ENCODE assay signal across 16 cellular contexts in genomic region chr6:110800181-110800838, GRCh38. TPM values are rescaled to one million over a fixed set of nuclear protein-coding genes. Genes with fewer than 3 reads are reported as not detected.
DNase-seq lines count a peak whose midpoint lies in the region; ATAC-seq and TF ChIP-seq lines count a peak whose summit lies in the region.
"Had no signal": no experiment of that assay in that cellular context is flagged by ENCODE, and none has a peak within 500 bp of the region (broad histone marks: within the 10 kb centered on the region; RNA-seq: fewer than 3 reads in every experiment).

No MANE protein-coding gene starts in this region.

- H3K9me3 ChIP-seq in Panc1 (ENCODE audit: control insufficient read depth, insufficient read depth, low read depth, low read length), result no peaks in the 10 kb centered on the region
- H3K9me3 ChIP-seq: BE2C, Caco-2 had no signal

- peaks cover under 1% of the 10 kb centered on the region; the same call in 1 of the 2 replicates for H3K4me1 ChIP-seq in Panc1 (ENCODE audit: control insufficient read depth, insufficient read depth, low read length)
- H3K4me1 ChIP-seq: BE2C, Caco-2 had no signal

- peaks cover 11% of the 10 kb centered on the region for H3K36me3 Mint-ChIP-seq in memory B cell
- no peaks in the 10 kb centered on the region for H3K36me3 Mint-ChIP-seq in Calu3 (ENCODE audit: insufficient read depth, unreplicated experiment)

- H3K9me3 Mint-ChIP-seq in memory B cell, result peaks cover 1% of the 10 kb centered on the region
- no peaks in the 10 kb centered on the region for H3K9me3 Mint-ChIP-seq in Calu3 (ENCODE audit: low read depth, unreplicated experiment)

- TSS peak; percentile 10 for BruUV-seq in Panc1 (replicated peaks; lab: Mats Ljungman, UMichigan)
- no TSS peak for BruUV-seq in Calu3 (replicated peaks; lab: Mats Ljungman, UMichigan)

- CTCF ChIA-PET in Panc1 (lab: Charles Lee) (no interaction called here), Calu3 (lab: Charles Lee) (no interaction called here)

- H3K27me3 ChIP-seq in Panc1 (ENCODE audit: control insufficient read depth, insufficient read depth, low read length), result no peaks in the 10 kb centered on the region
- H3K27me3 ChIP-seq: BE2C had no signal

- TF ChIP-seq CTCF in Panc1 (IDR thresholded peaks at IDR 0.05) (no peak), Calu3 (IDR thresholded peaks at IDR 0.05; ENCODE audit: unreplicated experiment) (no peak)

- POLR2A ChIA-PET in Panc1 (lab: Charles Lee), result interaction anchor here (0.8 kb wide), 1 partner anchor 71 kb away, joined by 6 read pairs; no protein-coding TSS in a partner anchor

- DNase-seq in Ammon's horn (ENCODE audit: low spot score), result peak; percentile 25
- DNase-seq in G401 (ENCODE audit: low spot score), result peak; percentile 80
- DNase-seq in Panc1 (ENCODE audit: low read depth, low spot score), result no peak
- no peak for DNase-seq in memory B cell (ENCODE audit: low spot score in 2 of 2)
- no peak for DNase-seq in Calu3
- no peak for DNase-seq in KG1 (lab: John Stamatoyannopoulos, UW)
- DNase-seq in DMS53 treated with DMSO at 0.1 percent for 48 hours (lab: John Stamatoyannopoulos, UW; ENCODE audit: unreplicated experiment), result no peak
- DNase-seq: ACHN; BE2C; Caco-2; CD8-positive, alpha-beta T cell; DMS79; KBM-7 had no signal

- no peak overlapping the region for H3K27ac ChIP-seq in Panc1 (ENCODE audit: low read length)
- H3K27ac ChIP-seq: C4-2B, HL-60 had no signal

- H3K4me1 Mint-ChIP-seq in memory B cell, result peaks cover 28% of the 10 kb centered on the region
- H3K4me1 Mint-ChIP-seq in Calu3 (ENCODE audit: low read depth, unreplicated experiment), result no peaks in the 10 kb centered on the region

- in situ Hi-C loops in G401 (cut with HindIII; ENCODE audit: low sequenced_read_pairs), result no loop called here
- in situ Hi-C loops in Panc1 (cut with HindIII; ENCODE audit: low pct_unique_long_range_greater_than_20kb, low sequenced_read_pairs), result no loop called here

- H3K36me3 ChIP-seq in Panc1 (ENCODE audit: control insufficient read depth, insufficient read depth, low read length), result no peaks in the 10 kb centered on the region
- H3K36me3 ChIP-seq: BE2C had no signal

- H3K27ac Mint-ChIP-seq in memory B cell (peak overlapping the region; percentile 78), Calu3 (ENCODE audit: unreplicated experiment) (no peak overlapping the region)
- H3K27ac Mint-ChIP-seq: CD8-positive, alpha-beta T cell had no signal

- ATAC-seq in Panc1 (no peak), memory B cell (ENCODE audit: low read depth) (no peak)
- ATAC-seq: CD8-positive, alpha-beta T cell; HCT116 had no signal

- intact Hi-C loops in Panc1 (cut with micrococcal nuclease; ENCODE audit: unreplicated experiment) (no loop called here), Calu3 (cut with micrococcal nuclease; ENCODE audit: unreplicated experiment) (no loop called here)

- no peak overlapping the region for H3K4me3 ChIP-seq in Panc1 (ENCODE audit: low read depth in 2 of 2, low read length in 2 of 2)

- H3K27me3 Mint-ChIP-seq in memory B cell (no peaks in the 10 kb centered on the region), Calu3 (ENCODE audit: unreplicated experiment) (no peaks in the 10 kb centered on the region)

- no peak overlapping the region for H3K4me3 Mint-ChIP-seq in memory B cell
- no peak overlapping the region for H3K4me3 Mint-ChIP-seq in Calu3 (ENCODE audit: low read depth, unreplicated experiment)
- H3K4me3 Mint-ChIP-seq: CD8-positive, alpha-beta T cell had no signal

RNA-seq across cellular contexts. Expression of gene CDK19, which starts 15.0 kb away (rescaled TPM):
- 5.2 and 17.2 TPM in 2 replicates for total RNA-seq in G401 (2014; rRNA removed; shearing (Covaris generic))
- total RNA-seq in Panc1 (2021; ENCODE audit: unreplicated experiment) (48.4 TPM), Calu3 (2022) (17.7 and 24.3 TPM in 2 replicates)
- 22.3 TPM for polyA plus RNA-seq in Panc1 (2012; ENCODE audit: insufficient read length)

Comparison
In these comparisons a context has a peak if more than half of its experiments do, and no peak if none do; other contexts are left out.
1. DNase-seq: peak in Ammon's horn (single experiment) and G401 (single experiment); none in Panc1 (single experiment), memory B cell (0 of 2), Calu3 (single experiment), KG1 (single experiment) and DMS53 treated with DMSO at 0.1 percent for 48 hours (single experiment).